In the genomic region with DNA sequence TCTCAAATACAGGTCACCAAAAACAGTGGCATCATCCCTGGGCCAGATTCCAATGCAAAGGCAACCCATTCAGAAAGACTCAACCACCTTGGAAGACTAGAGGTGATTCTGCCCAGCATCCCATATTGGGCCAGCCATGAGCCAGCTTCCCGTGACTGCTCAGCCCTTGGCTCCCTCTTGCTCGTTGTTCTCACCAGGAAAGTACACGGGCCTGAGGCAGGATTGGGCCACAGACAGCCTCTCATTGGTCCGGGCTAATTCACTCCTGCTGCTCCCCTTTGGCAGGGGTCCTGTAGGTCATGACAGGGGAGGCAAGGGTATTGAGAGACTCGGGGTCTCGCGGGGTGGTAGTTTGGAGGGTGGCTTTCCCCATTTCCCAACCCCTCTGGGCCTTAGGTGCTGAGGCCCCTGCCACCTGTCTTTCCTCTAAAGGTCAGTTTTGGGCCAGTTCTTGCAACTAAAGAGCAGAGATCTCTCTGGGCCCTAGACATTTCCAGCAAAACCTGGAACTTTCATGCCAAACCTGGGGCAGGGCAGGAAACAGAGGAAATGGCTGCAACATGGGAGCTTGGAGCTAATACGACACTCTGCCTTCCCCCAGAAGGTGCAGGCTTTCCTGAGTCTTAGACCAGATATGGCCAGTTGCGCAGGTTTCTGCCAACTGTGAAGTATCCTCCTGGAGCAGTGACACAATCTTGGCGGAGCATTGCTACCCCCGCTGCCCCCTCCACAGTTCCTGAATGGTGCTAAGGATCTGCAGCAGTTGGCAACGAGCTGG, we compare ENCODE assay signal across 14 cellular contexts. TPM values are rescaled to one million over a fixed set of nuclear protein-coding genes. Genes with fewer than 3 reads are reported as not detected.
DNase-seq lines count a peak whose midpoint lies in the region; ATAC-seq and TF ChIP-seq lines count a peak whose summit lies in the region.
"Had no signal": no experiment of that assay in that cellular context is flagged by ENCODE, and none has a peak within 500 bp of the region (broad histone marks: within the 10 kb centered on the region; RNA-seq: fewer than 3 reads in every experiment).

No MANE protein-coding gene starts in this region.

- no peak overlapping the region for H3K27ac ChIP-seq in mammary epithelial cell (ENCODE audit: insufficient read depth, low read depth, low read length)
- H3K27ac ChIP-seq in trophoblast cell (ENCODE audit: low read depth, low read length) = no peak overlapping the region
- H3K27ac ChIP-seq in heart right ventricle = no peak overlapping the region
- H3K27ac ChIP-seq: BLaER1 treated with 17β-estradiol and CSF1 and Interleukin-3, amounts not matched to agents 10 nM and 100 nM; GM23248 had no signal

- WGBS in mammary epithelial cell (ENCODE audit: low coverage, missing lambda C conversion rate) = 85% methylated on average over 9 of the region's 12 CpGs
- no CpG with 5 or more reads among the region's 12 CpGs for WGBS in trophoblast cell (ENCODE audit: extremely low coverage, insufficient coverage, insufficient read length)
- 82 to 86% methylated on average over 12 of the region's 12 CpGs for whole genome bisulfite sequencing in heart right ventricle, 2 donors

- POLR2A ChIA-PET in MCF 10A (lab: Yijun Ruan, JAX) = interaction anchor here (0.5 kb wide), 1 partner anchor 670 kb away, joined by 3 read pairs; no protein-coding TSS in a partner anchor

- no peaks in the 10 kb centered on the region for H3K4me1 Mint-ChIP-seq in MCF 10A (ENCODE audit: insufficient read depth, unreplicated experiment)
- no peaks in the 10 kb centered on the region for H3K4me1 Mint-ChIP-seq in glutamatergic neuron (ENCODE audit: low read depth, unreplicated experiment)
- H3K4me1 Mint-ChIP-seq: CD4-positive, CD25-positive, alpha-beta regulatory T cell had no signal

- H3K4me3 Mint-ChIP-seq in MCF 10A (ENCODE audit: unreplicated experiment) (no peak overlapping the region), glutamatergic neuron (ENCODE audit: unreplicated experiment) (no peak overlapping the region)
- H3K4me3 Mint-ChIP-seq: CD4-positive, CD25-positive, alpha-beta regulatory T cell had no signal

- H3K9me3 ChIP-seq in mammary epithelial cell (replicated peaks; ENCODE audit: insufficient read depth, low read length) = no peaks in the 10 kb centered on the region
- peaks cover 4% of the 10 kb centered on the region for H3K9me3 ChIP-seq in trophoblast cell (ENCODE audit: insufficient read depth, low read depth, low read length)
- H3K9me3 ChIP-seq in heart right ventricle = no peaks in the 10 kb centered on the region
- H3K9me3 ChIP-seq: BLaER1 treated with 17β-estradiol and CSF1 and Interleukin-3, amounts not matched to agents 10 nM and 100 nM had no signal

- H2BK12ac ChIP-seq in trophoblast cell (ENCODE audit: low read length) = no peak overlapping the region

- intact Hi-C loops in MCF 10A (cut with micrococcal nuclease) = no loop called here
- intact Hi-C loops in mammary epithelial cell (cut with micrococcal nuclease) = no loop called here
- intact Hi-C loops in heart right ventricle (cut with DNase I) = no loop called here

- H3K4ac ChIP-seq in trophoblast cell (ENCODE audit: low read depth, low read length) = no peak overlapping the region

- no peak overlapping the region for H2AFZ ChIP-seq in mammary epithelial cell (ENCODE audit: low read depth, low read length)
- H2AFZ ChIP-seq in trophoblast cell (ENCODE audit: insufficient read depth, low read length, poor library complexity) = no peak overlapping the region
- H2AFZ ChIP-seq: GM23248 had no signal

- no peak overlapping the region for H3K14ac ChIP-seq in trophoblast cell (ENCODE audit: low read length)

- no peak overlapping the region for H3K4me2 ChIP-seq in mammary epithelial cell (ENCODE audit: insufficient read depth, low read depth, low read length)
- no peak overlapping the region for H3K4me2 ChIP-seq in trophoblast cell (ENCODE audit: low read length)
- H3K4me2 ChIP-seq: BLaER1 treated with 17β-estradiol and CSF1 and Interleukin-3, amounts not matched to agents 10 nM and 100 nM had no signal

- H2BK120ac ChIP-seq in trophoblast cell (ENCODE audit: insufficient read depth, low read length, poor library complexity) = no peak overlapping the region

- H3K9ac ChIP-seq in mammary epithelial cell (ENCODE audit: insufficient read depth, low read length) (no peak overlapping the region), trophoblast cell (ENCODE audit: low read length) (peak overlapping the region; percentile 22)
- H3K9ac ChIP-seq: BLaER1 treated with 17β-estradiol and CSF1 and Interleukin-3, amounts not matched to agents 10 nM and 100 nM; GM23248 had no signal

- no peak overlapping the region for H2AK5ac ChIP-seq in trophoblast cell (ENCODE audit: low read length)

- H3K4me1 ChIP-seq in mammary epithelial cell (ENCODE audit: insufficient read depth, low read length) = peaks cover 12% of the 10 kb centered on the region
- H3K4me1 ChIP-seq in trophoblast cell (ENCODE audit: control insufficient read depth in 1 of 2, insufficient read depth in 2 of 2, low read length in 2 of 2) = peaks cover 0 to 3% of the 10 kb centered on the region in 2 experiments
- peaks cover 0 to 8% (median 2%) of the 10 kb centered on the region in 9 donors for H3K4me1 ChIP-seq in heart right ventricle

- BruUV-seq in MCF 10A (replicated peaks; lab: Mats Ljungman, UMichigan) = TSS peak; percentile 9
- BruUV-seq in mammary epithelial cell (replicated peaks; lab: Mats Ljungman, UMichigan) = no TSS peak

- no peaks in the 10 kb centered on the region for H4K20me1 ChIP-seq in mammary epithelial cell (ENCODE audit: insufficient read depth, low read length)

- no peak overlapping the region for H2BK5ac ChIP-seq in trophoblast cell (ENCODE audit: low read depth, low read length, poor library complexity)

- DNase-seq in MCF 10A (ENCODE audit: unreplicated experiment) = no peak
- DNase-seq in mammary epithelial cell = no peak
- DNase-seq in trophoblast cell = no peak
- DNase-seq in glutamatergic neuron = no peak
- DNase-seq in mesenteric fat pad (ENCODE audit: low spot score) = no peak
- no peak for DNase-seq in heart right ventricle
- DNase-seq: ACHN; Calu3; CD4-positive, CD25-positive, alpha-beta regulatory T cell; DMS 273 treated with DMSO at 0.1 percent for 48 hours; GM23248 had no signal

- ATAC-seq in esophagus mucosa (peak; percentile 11), heart right ventricle (no peak)
- ATAC-seq: HCT116 had no signal

- no peak overlapping the region for H3K4me3 ChIP-seq in mammary epithelial cell (replicated peaks in 1 of 3; ENCODE audit: insufficient read depth in 1 of 3, low read depth in 2 of 3, low read length in 3 of 3)
- no peak overlapping the region for H3K4me3 ChIP-seq in trophoblast cell (ENCODE audit: low read depth, low read length)
- no peak overlapping the region for H3K4me3 ChIP-seq in heart right ventricle
- H3K4me3 ChIP-seq: BLaER1 treated with 17β-estradiol and CSF1 and Interleukin-3, amounts not matched to agents 10 nM and 100 nM; GM23248 had no signal

- no peaks in the 10 kb centered on the region for H3K9me3 Mint-ChIP-seq in MCF 10A (ENCODE audit: unreplicated experiment)
- H3K9me3 Mint-ChIP-seq in glutamatergic neuron (ENCODE audit: unreplicated experiment) = no peaks in the 10 kb centered on the region
- H3K9me3 Mint-ChIP-seq: CD4-positive, CD25-positive, alpha-beta regulatory T cell had no signal

- TF ChIP-seq CTCF in MCF 10A (IDR thresholded peaks at IDR 0.05; ENCODE audit: unreplicated experiment) (no peak), mammary epithelial cell (conservative IDR thresholded peaks at IDR 0.05 in 1 of 2, IDR thresholded peaks at IDR 0.05 in 1 of 2; ENCODE audit: extremely low read depth in 1 of 2, insufficient read depth in 1 of 2, low read depth in 1 of 2, low read length in 2 of 2) (no peak), glutamatergic neuron (IDR thresholded peaks at IDR 0.05; ENCODE audit: partially characterized antibody, unreplicated experiment) (no peak), heart right ventricle (IDR thresholded peaks at IDR 0.05) (no peak)

- no peak overlapping the region for H3K23ac ChIP-seq in trophoblast cell (ENCODE audit: low read length)

- in situ Hi-C loops in mammary epithelial cell (cut with MboI; ENCODE audit: low sequenced_read_pairs in 2 of 2) = no loop called here

- H3K27me3 Mint-ChIP-seq in MCF 10A (ENCODE audit: insufficient read depth, unreplicated experiment) = no peaks in the 10 kb centered on the region
- no peaks in the 10 kb centered on the region for H3K27me3 Mint-ChIP-seq in glutamatergic neuron (ENCODE audit: unreplicated experiment)
- H3K27me3 Mint-ChIP-seq: CD4-positive, CD25-positive, alpha-beta regulatory T cell had no signal

- H3K36me3 ChIP-seq in mammary epithelial cell (ENCODE audit: insufficient read depth, low read length) (no peaks in the 10 kb centered on the region), trophoblast cell (ENCODE audit: control insufficient read depth in 1 of 2, insufficient read depth in 2 of 2, low read length in 2 of 2) (peaks cover 16 to 19% of the 10 kb centered on the region in 2 experiments), heart right ventricle (peaks cover 0 to 71% (median 9%) of the 10 kb centered on the region in 9 donors)

- no peak overlapping the region for H4K12ac ChIP-seq in trophoblast cell (ENCODE audit: low read depth, low read length)

- dilution Hi-C loops in mammary epithelial cell (cut with HindIII; ENCODE audit: low sequenced_read_pairs) = no loop called here

- H4K91ac ChIP-seq in trophoblast cell (ENCODE audit: low read depth, low read length) = no peak overlapping the region

- H3K36me3 Mint-ChIP-seq in MCF 10A (ENCODE audit: insufficient read depth, unreplicated experiment) (peaks cover 76% of the 10 kb centered on the region), glutamatergic neuron (ENCODE audit: unreplicated experiment) (no peaks in the 10 kb centered on the region)

- CTCF ChIA-PET in MCF 10A (lab: Yijun Ruan, JAX) = interaction anchor here (1.1 to 1.4 kb wide), 2 partner anchors 47 to 404 kb away, joined by 5 to 6 read pairs; no protein-coding TSS in a partner anchor
- CTCF ChIA-PET in mammary epithelial cell (lab: Charles Lee; ENCODE audit: low non-redundant PET) = no interaction called here

- H3K27me3 ChIP-seq in mammary epithelial cell (ENCODE audit: insufficient read depth, low read length) (no peaks in the 10 kb centered on the region), trophoblast cell (ENCODE audit: insufficient read depth, low read length) (no peaks in the 10 kb centered on the region), heart right ventricle (no peaks in the 10 kb centered on the region)
- H3K27me3 ChIP-seq: BLaER1 treated with 17β-estradiol and CSF1 and Interleukin-3, amounts not matched to agents 10 nM and 100 nM had no signal

- no peak overlapping the region for H3K18ac ChIP-seq in trophoblast cell (ENCODE audit: low read length)

- no peaks in the 10 kb centered on the region for H3K79me1 ChIP-seq in trophoblast cell (ENCODE audit: low read length)

- H4K8ac ChIP-seq in trophoblast cell (ENCODE audit: low read depth, low read length) = no peak overlapping the region

- no peak overlapping the region for H3K27ac Mint-ChIP-seq in MCF 10A (ENCODE audit: low read depth, unreplicated experiment)
- no peak overlapping the region for H3K27ac Mint-ChIP-seq in glutamatergic neuron (ENCODE audit: unreplicated experiment)
- H3K27ac Mint-ChIP-seq: CD4-positive, CD25-positive, alpha-beta regulatory T cell had no signal

- H3K79me2 ChIP-seq in mammary epithelial cell (ENCODE audit: insufficient read depth, low read length) (no peaks in the 10 kb centered on the region), trophoblast cell (ENCODE audit: control insufficient read depth, insufficient read depth, low read length, poor library complexity) (no peaks in the 10 kb centered on the region)

RNA-seq across cellular contexts. Expression of a gene that starts 22.0 kb away (rescaled TPM):
- total RNA-seq in MCF 10A (2022) (1.5 and 1.8 TPM in 2 replicates), mammary epithelial cell (1 to 10 TPM in 1 of 2 donors, under 1 TPM in 1; 0.61 to 1.3 TPM), esophagus mucosa (2.7 TPM), glutamatergic neuron (ENCODE audit: unreplicated experiment) (5.2 TPM), mesenteric fat pad (0.42 TPM), heart right ventricle (1 to 10 TPM in 2 of 10 donors, under 1 TPM in 7, not detected in 1; 0.25 to 2.7 (median 0.37) TPM)
- polyA plus RNA-seq in mammary epithelial cell (0.97 TPM), heart right ventricle (1 to 10 TPM; 1.4 to 2.4 TPM)
- 2.1 TPM for polyA minus RNA-seq in mammary epithelial cell
- polyA plus RNA-seq in trophoblast cell (2013) = 4.8 and 5.3 TPM in 2 replicates
- total RNA-seq: GM23248 had no signal

RNA-seq across cellular contexts. Expression of a gene that starts 42.2 kb away (rescaled TPM):
- total RNA-seq in MCF 10A (2022) = 32.5 and 36.6 TPM in 2 replicates
- total RNA-seq in mammary epithelial cell = 10 to 100 TPM; 16.0 to 16.9 TPM
- 14.4 TPM for polyA plus RNA-seq in mammary epithelial cell
- polyA minus RNA-seq in mammary epithelial cell = 6.7 TPM
- total RNA-seq in esophagus mucosa = 6.7 TPM
- 8.6 TPM in 2 replicates for polyA plus RNA-seq in trophoblast cell (2013)
- total RNA-seq in glutamatergic neuron (ENCODE audit: unreplicated experiment) = 18.2 TPM
- 13.0 TPM for total RNA-seq in mesenteric fat pad
- total RNA-seq in heart right ventricle = 10 to 100 TPM in 2 of 10 donors, 1 to 10 TPM in 8; 7.2 to 11.0 (median 8.7) TPM
- polyA plus RNA-seq in heart right ventricle = 1 to 10 TPM; 4.8 to 6.7 TPM

RNA-seq across cellular contexts. Expression of a gene that starts 58.1 kb away (rescaled TPM):
- total RNA-seq in MCF 10A (2022) = 79.3 and 96.3 TPM in 2 replicates
- total RNA-seq in mammary epithelial cell = 10 to 100 TPM; 24.8 to 47.0 TPM
- polyA plus RNA-seq in mammary epithelial cell = 16.5 TPM
- polyA minus RNA-seq in mammary epithelial cell = 41.6 TPM
- 14.9 TPM for total RNA-seq in esophagus mucosa
- 12.0 TPM in 2 replicates for polyA plus RNA-seq in trophoblast cell (2013)
- total RNA-seq in glutamatergic neuron (ENCODE audit: unreplicated experiment) = 38.5 TPM
- 39.1 TPM for total RNA-seq in mesenteric fat pad
- 10 to 100 TPM; 25.2 to 45.5 (median 36.8) TPM for total RNA-seq in heart right ventricle
- polyA plus RNA-seq in heart right ventricle = 10 to 100 TPM; 24.0 to 25.0 TPM
